ENCODE assay signal across 20 cellular contexts in the genomic region with DNA sequence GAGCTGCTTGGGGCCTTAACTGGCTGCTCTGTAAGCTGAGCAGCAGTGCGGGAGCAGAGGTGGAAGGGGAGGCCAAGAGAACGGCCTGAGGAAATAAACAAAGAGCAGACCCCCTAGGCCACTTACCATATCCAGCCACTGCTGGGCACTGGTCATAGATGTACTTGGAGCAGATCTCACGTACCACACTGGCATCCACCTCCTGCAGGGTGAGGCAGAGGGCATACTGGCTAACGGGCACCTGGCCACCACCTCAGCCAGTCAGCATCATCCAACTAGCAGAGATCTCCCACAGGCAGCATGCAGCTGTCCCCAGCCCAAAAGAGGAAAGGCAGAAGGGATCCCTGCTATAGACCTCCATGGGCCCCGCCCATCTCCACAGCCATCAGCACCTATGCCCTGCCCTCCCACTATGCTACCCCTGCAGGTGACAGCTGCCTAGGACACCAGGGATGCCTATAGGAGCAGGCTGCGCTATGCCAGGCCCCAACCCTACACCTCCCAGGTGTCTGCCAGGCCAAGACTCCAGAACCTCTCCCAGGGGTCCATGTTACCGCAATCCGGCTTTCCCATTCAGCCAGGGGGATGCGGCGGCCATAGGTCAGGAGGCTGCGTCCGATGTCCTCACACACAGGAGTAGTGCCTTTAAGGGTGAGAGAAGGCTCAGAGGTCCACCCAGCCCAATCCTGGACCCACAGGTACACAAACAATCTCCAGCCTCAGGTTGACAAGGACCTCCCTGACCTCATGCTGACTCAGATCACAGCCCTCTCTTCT. TPM values are rescaled to one million over a fixed set of nuclear protein-coding genes. Genes with fewer than 3 reads are reported as not detected.
DNase-seq lines count a peak whose midpoint lies in the region; ATAC-seq, FAIRE-seq and TF ChIP-seq lines count a peak whose summit lies in the region.
"Had no signal": no experiment of that assay in that cellular context is flagged by ENCODE, and none has a peak within 500 bp of the region (broad histone marks: within the 10 kb centered on the region; RNA-seq: fewer than 3 reads in every experiment).

No MANE protein-coding gene starts in this region.

- no peak overlapping the region for H3K4me3 Mint-ChIP-seq in mesothelial cell of epicardium
- H3K4me3 Mint-ChIP-seq: effector memory CD8-positive, alpha-beta T cell had no signal

- H3K27ac ChIP-seq in GM23248 (peak overlapping the region; percentile 90), mammary epithelial cell (ENCODE audit: insufficient read depth, low read depth, low read length) (peak overlapping the region; percentile 97), thoracic aorta (peak overlapping the region; percentile 90 to 93)

- no peak for ATAC-seq in thoracic aorta (ENCODE audit: insufficient number of reproducible peaks, low FRiP score, low read depth)
- ATAC-seq in activated naive CD4-positive, alpha-beta T cell treated with anti-CD3 and anti-CD28 coated beads, Interleukin-2, amount 50 U/mL, for 72 hours: no peak
- ATAC-seq in HG02763 (IDR thresholded peaks at IDR 0.05; ENCODE audit: unreplicated experiment): no peak
- no peak for ATAC-seq in GM18505 (IDR thresholded peaks at IDR 0.05; ENCODE audit: unreplicated experiment)
- ATAC-seq: effector memory CD8-positive, alpha-beta T cell had no signal

- no peaks in the 10 kb centered on the region for H3K9me3 ChIP-seq in GM23248 (ENCODE audit: low read depth)
- no peaks in the 10 kb centered on the region for H3K9me3 ChIP-seq in mammary epithelial cell (replicated peaks; ENCODE audit: insufficient read depth, low read length)
- H3K9me3 ChIP-seq in thoracic aorta: no peaks in the 10 kb centered on the region
- H3K9me3 ChIP-seq: HAP-1 had no signal

- peak overlapping the region; percentile 66 for H3K4me2 ChIP-seq in GM23248 (ENCODE audit: unreplicated experiment)
- H3K4me2 ChIP-seq in mammary epithelial cell (ENCODE audit: insufficient read depth, low read depth, low read length): peak overlapping the region; percentile 45

- H3K27me3 ChIP-seq in GM23248 (replicated peaks; ENCODE audit: insufficient read depth): no peaks in the 10 kb centered on the region
- H3K27me3 ChIP-seq in mammary epithelial cell (ENCODE audit: insufficient read depth, low read length): no peaks in the 10 kb centered on the region
- no peaks in the 10 kb centered on the region for H3K27me3 ChIP-seq in thoracic aorta (replicated peaks; ENCODE audit: insufficient read depth)
- H3K27me3 ChIP-seq: brain microvascular endothelial cell had no signal

- H3K36me3 ChIP-seq in GM23248 (ENCODE audit: low read depth) (peaks cover 18% of the 10 kb centered on the region; the same call in 1 of the 2 replicates), mammary epithelial cell (ENCODE audit: insufficient read depth, low read length) (peaks cover 39% of the 10 kb centered on the region), thoracic aorta (peaks cover 46% of the 10 kb centered on the region)

- no peak for FAIRE-seq in frontal cortex (lab: Jason Lieb, UNC)

- no peaks in the 10 kb centered on the region for H3K9me2 ChIP-seq in GM23248 (ENCODE audit: insufficient read depth)

- H4K20me1 ChIP-seq in GM23248 (ENCODE audit: insufficient read depth) (no peaks in the 10 kb centered on the region), mammary epithelial cell (ENCODE audit: insufficient read depth, low read length) (no peaks in the 10 kb centered on the region)

- in situ Hi-C loops in GM23248 (cut with MboI): no loop called here
- in situ Hi-C loops in mammary epithelial cell (cut with MboI; ENCODE audit: low sequenced_read_pairs in 2 of 2): no loop called here

- H3K4me3 ChIP-seq in GM23248: peak overlapping the region; percentile 26; the same call in 1 of the 2 replicates
- H3K4me3 ChIP-seq in mammary epithelial cell (replicated peaks in 1 of 3; ENCODE audit: insufficient read depth in 1 of 3, low read depth in 2 of 3, low read length in 3 of 3): no peak overlapping the region
- H3K4me3 ChIP-seq in thoracic aorta: no peak overlapping the region
- H3K4me3 ChIP-seq: HAP-1 had no signal

- H3K79me2 ChIP-seq in GM23248 (ENCODE audit: insufficient read depth): peaks cover 1% of the 10 kb centered on the region; the same call in 1 of the 2 replicates
- peaks cover 20% of the 10 kb centered on the region for H3K79me2 ChIP-seq in mammary epithelial cell (ENCODE audit: insufficient read depth, low read length)

- H3K4me1 Mint-ChIP-seq in mesothelial cell of epicardium: peaks cover 37% of the 10 kb centered on the region

- intact Hi-C loops in mammary epithelial cell (cut with micrococcal nuclease): loop anchor here (1.0 to 2.0 kb wide), 6 partner anchors 10 to 135 kb away; partner anchors contain the start of genes SLC26A6 and UQCRC1

- no peak for DNase-seq in GM23248
- DNase-seq in mammary epithelial cell: no peak
- DNase-seq in mesothelial cell of epicardium (ENCODE audit: low spot score in 2 of 2, unreplicated experiment in 2 of 2): no peak
- no peak for DNase-seq in thoracic aorta (ENCODE audit: low spot score)
- DNase-seq in activated naive CD4-positive, alpha-beta T cell treated with anti-CD3 and anti-CD28 coated beads, Interleukin-2, amount 50 U/mL, for 72 hours (ENCODE audit: low spot score in 2 of 2): no peak
- DNase-seq in frontal cortex (ENCODE audit: low spot score in 2 of 2): no peak
- DNase-seq: activated naive CD4-positive, alpha-beta T cell; brain microvascular endothelial cell; DMS79; effector memory CD8-positive, alpha-beta T cell; islet precursor cell; NCI-H1105 treated with DMSO at 0.1 percent for 48 hours; NCI-H2227 treated with DMSO at 0.1 percent for 48 hours; retina; stimulated activated CD4-positive, alpha-beta T cell treated with anti-CD3 and anti-CD28 coated beads, Interleukin-2, amount 100 ng/mL, for 48 hours had no signal

- CTCF ChIA-PET in mammary epithelial cell (lab: Charles Lee; ENCODE audit: low non-redundant PET): interaction anchor here (0.7 kb wide), 1 partner anchor 388 kb away, joined by 5 read pairs; no protein-coding TSS in a partner anchor

- H3K4me1 ChIP-seq in GM23248 (ENCODE audit: insufficient read depth): peaks cover 44% of the 10 kb centered on the region
- H3K4me1 ChIP-seq in mammary epithelial cell (ENCODE audit: insufficient read depth, low read length): peaks cover 56% of the 10 kb centered on the region
- H3K4me1 ChIP-seq in thoracic aorta (ENCODE audit: control insufficient read depth in 1 of 2, low read depth in 2 of 2): peaks cover 29 to 64% of the 10 kb centered on the region in 2 donors
- H3K4me1 ChIP-seq: HAP-1 had no signal

- BruUV-seq in mammary epithelial cell (replicated peaks; lab: Mats Ljungman, UMichigan): TSS peak; percentile 38

- 97 to 98% methylated on average over 12 of the region's 12 CpGs for WGBS in GM23248 (ENCODE audit: low coverage in 1 of 2, low lambda C conversion rate in 2 of 2, missing lambda C conversion rate in 2 of 2), 2 experiments
- 51% methylated on average over 11 of the region's 12 CpGs for WGBS in mammary epithelial cell (ENCODE audit: low coverage, missing lambda C conversion rate)

- TF ChIP-seq CTCF in mammary epithelial cell (conservative IDR thresholded peaks at IDR 0.05 in 1 of 2, IDR thresholded peaks at IDR 0.05 in 1 of 2; ENCODE audit: extremely low read depth in 1 of 2, insufficient read depth in 1 of 2, low read depth in 1 of 2, low read length in 2 of 2) (peak in 1 of 2 donors; percentile 8), mesothelial cell of epicardium (IDR thresholded peaks at IDR 0.05; ENCODE audit: unreplicated experiment) (no peak), thoracic aorta (IDR thresholded peaks at IDR 0.05) (no peak)

- H3K9ac ChIP-seq in GM23248 (peak overlapping the region; percentile 62; the same call in 1 of the 2 replicates), mammary epithelial cell (ENCODE audit: insufficient read depth, low read length) (peak overlapping the region; percentile 43)

- H3K9me3 Mint-ChIP-seq in mesothelial cell of epicardium: no peaks in the 10 kb centered on the region
- no peaks in the 10 kb centered on the region for H3K9me3 Mint-ChIP-seq in activated naive CD4-positive, alpha-beta T cell treated with anti-CD3 and anti-CD28 coated beads, Interleukin-2, amount 50 U/mL, for 72 hours
- H3K9me3 Mint-ChIP-seq: effector memory CD8-positive, alpha-beta T cell had no signal

- TF ChIP-seq POLR2A in GM18505 (IDR thresholded peaks at IDR 0.05; ENCODE audit: borderline replicate concordance, extremely low read depth, insufficient read depth, insufficient read length): no peak

- peaks cover 4% of the 10 kb centered on the region for H3K27me3 Mint-ChIP-seq in mesothelial cell of epicardium (ENCODE audit: low read depth)

- dilution Hi-C loops in mammary epithelial cell (cut with HindIII; ENCODE audit: low sequenced_read_pairs): loop anchor here (5.0 to 10.0 kb wide), 2 partner anchors 42 to 55 kb away; partner anchors contain the start of gene PFKFB4

- H3K27ac Mint-ChIP-seq in mesothelial cell of epicardium: peak overlapping the region; percentile 1
- H3K27ac Mint-ChIP-seq in activated naive CD4-positive, alpha-beta T cell treated with anti-CD3 and anti-CD28 coated beads, Interleukin-2, amount 50 U/mL, for 72 hours: peak overlapping the region in 1 of 2 donors; percentile 12

- H2AFZ ChIP-seq in GM23248 (no peak overlapping the region), mammary epithelial cell (ENCODE audit: low read depth, low read length) (no peak overlapping the region)

- peaks cover 19% of the 10 kb centered on the region for H3K36me3 Mint-ChIP-seq in mesothelial cell of epicardium
- H3K36me3 Mint-ChIP-seq in activated naive CD4-positive, alpha-beta T cell treated with anti-CD3 and anti-CD28 coated beads, Interleukin-2, amount 50 U/mL, for 72 hours: peaks cover 10 to 13% of the 10 kb centered on the region in 2 donors

- peaks cover 45% of the 10 kb centered on the region for H3F3A ChIP-seq in GM23248 (ENCODE audit: insufficient read depth)

RNA-seq across cellular contexts. Expression of gene COL7A1, which starts 4.6 kb away (rescaled TPM):
- total RNA-seq in GM23248 (2014; rRNA removed; shearing (Covaris generic)): 27.9 and 33.6 TPM in 2 replicates
- polyA plus RNA-seq in GM23248 (2016; fragmentation: Nextera tagmentation; extraction: Ambion mirVana): 11.2 and 11.9 TPM in 2 replicates
- 100 to 1,000 TPM; 130 to 425 TPM for total RNA-seq in mammary epithelial cell
- 106 TPM for polyA plus RNA-seq in mammary epithelial cell
- polyA minus RNA-seq in mammary epithelial cell: 239 TPM
- 14.1 to 19.2 TPM (median 15.0 TPM) in 3 replicates for total RNA-seq in mesothelial cell of epicardium
- 10 to 100 TPM; 16.4 to 26.7 TPM for total RNA-seq in thoracic aorta
- 1 to 10 TPM; 3.2 to 5.5 TPM for total RNA-seq in activated naive CD4-positive, alpha-beta T cell treated with anti-CD3 and anti-CD28 coated beads, Interleukin-2, amount 50 U/mL, for 72 hours
- total RNA-seq in frontal cortex: 1.2 TPM

RNA-seq across cellular contexts. Expression of gene UQCRC1, which starts 9.7 kb away (rescaled TPM):
- 285 and 490 TPM in 2 replicates for total RNA-seq in GM23248 (2014; rRNA removed; shearing (Covaris generic))
- polyA plus RNA-seq in GM23248 (2016; fragmentation: Nextera tagmentation; extraction: Ambion mirVana) (252 and 279 TPM in 2 replicates), mammary epithelial cell (654 TPM)
- total RNA-seq in mammary epithelial cell (100 to 1,000 TPM; 321 to 490 TPM), mesothelial cell of epicardium (161 to 171 TPM (median 164 TPM) in 3 replicates), thoracic aorta (100 to 1,000 TPM; 226 to 234 TPM), frontal cortex (149 TPM)
- 928 TPM for polyA minus RNA-seq in mammary epithelial cell
- total RNA-seq in activated naive CD4-positive, alpha-beta T cell treated with anti-CD3 and anti-CD28 coated beads, Interleukin-2, amount 50 U/mL, for 72 hours: 100 to 1,000 TPM; 257 to 269 TPM

RNA-seq across cellular contexts. Expression of gene TMEM89, which starts 21.9 kb away (rescaled TPM):
- total RNA-seq in GM23248 (2014; rRNA removed; shearing (Covaris generic)): not detected in 2 replicates
- not detected in 2 replicates for polyA plus RNA-seq in GM23248 (2016; fragmentation: Nextera tagmentation; extraction: Ambion mirVana)
- under 1 TPM in 1 of 2 donors, not detected in 1; 0.82 TPM for total RNA-seq in mammary epithelial cell
- polyA plus RNA-seq in mammary epithelial cell: not detected
- not detected for polyA minus RNA-seq in mammary epithelial cell
- total RNA-seq in mesothelial cell of epicardium: 0.84 TPM in 1 of 3 replicates, not detected in the others
- 1 to 10 TPM in 1 of 2 donors, not detected in 1; 8.0 TPM for total RNA-seq in thoracic aorta
- total RNA-seq in activated naive CD4-positive, alpha-beta T cell treated with anti-CD3 and anti-CD28 coated beads, Interleukin-2, amount 50 U/mL, for 72 hours: under 1 TPM in 1 of 2 donors, not detected in 1; 0.36 TPM
- not detected for total RNA-seq in frontal cortex
- total RNA-seq: mucosa of gallbladder had no signal
- polyA plus RNA-seq: BJ had no signal

RNA-seq across cellular contexts. Expression of gene SLC26A6, which starts 35.6 kb away (rescaled TPM):
- total RNA-seq in GM23248 (2014; rRNA removed; shearing (Covaris generic)): 21.1 and 28.3 TPM in 2 replicates
- polyA plus RNA-seq in GM23248 (2016; fragmentation: Nextera tagmentation; extraction: Ambion mirVana): 11.2 and 13.4 TPM in 2 replicates
- total RNA-seq in mammary epithelial cell: 10 to 100 TPM; 29.5 to 47.7 TPM
- 38.9 TPM for polyA plus RNA-seq in mammary epithelial cell
- 44.6 TPM for polyA minus RNA-seq in mammary epithelial cell
- 18.0 to 22.7 TPM (median 21.6 TPM) in 3 replicates for total RNA-seq in mesothelial cell of epicardium
- 100 to 1,000 TPM in 1 of 2 donors, 10 to 100 TPM in 1; 93.9 to 102 TPM for total RNA-seq in thoracic aorta
- total RNA-seq in activated naive CD4-positive, alpha-beta T cell treated with anti-CD3 and anti-CD28 coated beads, Interleukin-2, amount 50 U/mL, for 72 hours: 100 to 1,000 TPM in 1 of 2 donors, 10 to 100 TPM in 1; 38.3 to 110 TPM
- 4.1 TPM for total RNA-seq in frontal cortex

RNA-seq across cellular contexts. Expression of gene UCN2, which starts 36.1 kb away (rescaled TPM):
- 0.25 and 0.86 TPM in 2 replicates for total RNA-seq in GM23248 (2014; rRNA removed; shearing (Covaris generic))
- 0.25 and 0.45 TPM in 2 replicates for polyA plus RNA-seq in GM23248 (2016; fragmentation: Nextera tagmentation; extraction: Ambion mirVana)
- 10 to 100 TPM in 1 of 2 donors, 1 to 10 TPM in 1; 6.8 to 28.3 TPM for total RNA-seq in mammary epithelial cell
- 9.9 TPM for polyA plus RNA-seq in mammary epithelial cell
- 8.2 TPM for polyA minus RNA-seq in mammary epithelial cell
- 0.22 to 0.60 TPM (median 0.57 TPM) in 3 replicates for total RNA-seq in mesothelial cell of epicardium
- total RNA-seq in thoracic aorta: 1 to 10 TPM in 1 of 2 donors, not detected in 1; 3.0 TPM
- under 1 TPM in 1 of 2 donors, not detected in 1; 0.21 TPM for total RNA-seq in activated naive CD4-positive, alpha-beta T cell treated with anti-CD3 and anti-CD28 coated beads, Interleukin-2, amount 50 U/mL, for 72 hours
- total RNA-seq in frontal cortex: not detected
- total RNA-seq: mucosa of gallbladder had no signal
